In genomic region chr5:181245427-181246275, GRCh38 we compare ENCODE assay signal across 8 cellular contexts. TPM values are rescaled to one million over a fixed set of nuclear protein-coding genes. Genes with fewer than 3 reads are reported as not detected.
A peak's percentile ranks its signal among the peaks of the same experiment; 100 is the strongest.
DNase-seq lines count a peak whose midpoint lies in the region; ATAC-seq and TF ChIP-seq lines count a peak whose summit lies in the region.

No MANE protein-coding gene starts in this region.

- no peaks in the 10 kb centered on the region for H3K9me3 Mint-ChIP-seq in central memory CD8-positive, alpha-beta T cell
- H3K9me3 Mint-ChIP-seq in naive B cell: no peaks in the 10 kb centered on the region

- no peaks in the 10 kb centered on the region for H3K27me3 Mint-ChIP-seq in central memory CD8-positive, alpha-beta T cell
- no peaks in the 10 kb centered on the region for H3K27me3 Mint-ChIP-seq in naive B cell

- peaks cover 51% of the 10 kb centered on the region for H3K36me3 Mint-ChIP-seq in central memory CD8-positive, alpha-beta T cell (ENCODE audit: insufficient read depth)
- peaks cover 0 to 6% of the 10 kb centered on the region in 2 donors for H3K36me3 Mint-ChIP-seq in naive B cell

- H3K4me1 Mint-ChIP-seq in central memory CD8-positive, alpha-beta T cell: peaks cover 76% of the 10 kb centered on the region
- H3K4me1 Mint-ChIP-seq in naive B cell: peaks cover 60 to 88% (median 73%) of the 10 kb centered on the region in 3 donors

- ATAC-seq in GM19463 (IDR thresholded peaks at IDR 0.05; ENCODE audit: unreplicated experiment) (peak; percentile 5), naive B cell (ENCODE audit: low read depth in 2 of 2) (no peak), HG02970 (IDR thresholded peaks at IDR 0.05; ENCODE audit: low FRiP score, unreplicated experiment) (no peak)
- ATAC-seq in central memory CD8-positive, alpha-beta T cell (replicated peaks; ENCODE audit: extremely low read depth, poor library complexity, severe bottlenecking): no peak

- H3K4me3 ChIP-seq in HL-60 (replicated peaks; ENCODE audit: insufficient read depth, low read length): peak overlapping the region; percentile 76

- TF ChIP-seq CTCF in HL-60 (IDR thresholded peaks at IDR 0.05; ENCODE audit: insufficient read depth, low read length): no peak

- no peaks in the 10 kb centered on the region for H3K27me3 ChIP-seq in HL-60 (ENCODE audit: insufficient read depth, poor library complexity, severe bottlenecking)

- H3K27ac ChIP-seq in HL-60 (replicated peaks): peak overlapping the region; percentile 96

- peak overlapping the region; percentile 96 for H3K27ac Mint-ChIP-seq in central memory CD8-positive, alpha-beta T cell (ENCODE audit: low read depth)
- peak overlapping the region; percentile 95 to 98 (median 98) for H3K27ac Mint-ChIP-seq in naive B cell

- peak overlapping the region; percentile 98 for H3K4me3 Mint-ChIP-seq in central memory CD8-positive, alpha-beta T cell
- H3K4me3 Mint-ChIP-seq in naive B cell: peak overlapping the region; percentile 95 to 99 (median 97)

- DNase-seq in HL-60 (ENCODE audit: low read depth in 1 of 2, low spot score in 1 of 2) (no peak), naive B cell (no peak), NCI-H345 treated with DMSO at 0.1 percent for 48 hours (lab: John Stamatoyannopoulos, UW; ENCODE audit: unreplicated experiment) (no peak), NCI-H1436 (lab: John Stamatoyannopoulos, UW) (no peak), NCI-H82 treated with DMSO at 0.1 percent for 48 hours (lab: John Stamatoyannopoulos, UW; ENCODE audit: unreplicated experiment) (no peak)
- DNase-seq in central memory CD8-positive, alpha-beta T cell (ENCODE audit: low spot score in 2 of 2): no peak

RNA-seq across cellular contexts. Expression of gene RACK1, which starts 1.9 kb away (rescaled TPM):
- 1,000 to 10,000 TPM; 2,383 to 2,887 (median 2,526) TPM for polyA plus RNA-seq in naive B cell (ENCODE audit: low read depth in 6 of 6)

RNA-seq across cellular contexts. Expression of gene TRIM52, which starts 15.3 kb away (rescaled TPM):
- polyA plus RNA-seq in naive B cell (ENCODE audit: low read depth in 6 of 6): 10 to 100 TPM in 5 of 6 donors, 1 to 10 TPM in 1; 6.4 to 35.1 (median 27.7) TPM

RNA-seq across cellular contexts. Expression of gene TRIM41, which starts 22.6 kb away (rescaled TPM):
- 1 to 10 TPM in 3 of 6 donors, under 1 TPM in 3; 0.40 to 1.6 (median 1.0) TPM for polyA plus RNA-seq in naive B cell (ENCODE audit: low read depth in 6 of 6)

RNA-seq across cellular contexts. Expression of gene TRIM7, which starts 40.7 kb away (rescaled TPM):
- under 1 TPM in 3 of 6 donors, not detected in 3; 0.09 to 0.27 (median 0.24) TPM for polyA plus RNA-seq in naive B cell (ENCODE audit: low read depth in 6 of 6)
